ENCODE assay signal across 28 cellular contexts in the genomic region with DNA sequence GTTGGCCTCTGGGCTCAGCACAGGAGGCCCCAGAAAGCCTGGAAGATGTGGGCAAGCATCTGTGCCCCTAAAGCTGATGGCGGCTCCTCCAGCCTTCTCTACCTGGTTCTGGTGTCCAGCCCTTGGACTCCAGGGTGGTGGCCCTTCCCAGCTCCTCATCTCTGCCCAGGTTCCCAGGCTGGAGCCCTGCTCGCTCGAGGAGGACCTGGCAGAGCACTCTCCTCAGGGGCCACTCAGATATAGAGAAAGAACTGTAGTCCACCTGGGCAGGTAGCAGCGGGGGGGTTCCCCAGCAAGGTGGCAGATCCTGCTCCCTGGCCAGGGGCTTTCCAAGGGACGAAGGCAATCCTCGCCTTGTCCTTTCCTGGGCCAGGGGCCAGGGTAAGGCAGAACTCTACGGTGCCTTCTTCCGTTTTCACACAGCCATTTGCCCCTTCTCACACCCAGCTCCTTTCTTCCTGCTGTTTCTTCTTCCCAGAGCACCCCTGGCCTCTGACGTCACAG. TPM values are rescaled to one million over a fixed set of nuclear protein-coding genes. Genes with fewer than 3 reads are reported as not detected.
"Had no signal": no experiment of that assay in that cellular context is flagged by ENCODE, and none has a peak within 500 bp of the region (broad histone marks: within the 10 kb centered on the region; RNA-seq: fewer than 3 reads in every experiment).

No MANE protein-coding gene starts in this region.

- H3K4me3 ChIP-seq: gastroesophageal sphincter, hepatocyte, left ventricle myocardium inferior, lung, ovary, prostate gland, skin epidermis, stomach, thyroid gland had no signal

- H3K4me1 ChIP-seq: gastroesophageal sphincter, left ventricle myocardium inferior, prostate gland, stomach had no signal

- H3K4me2 ChIP-seq: hepatocyte had no signal

- H3K27ac Mint-ChIP-seq: activated B cell treated with CpG ODN at 0.5 μM for 24 hours; activated CD4-positive, alpha-beta T cell treated with anti-CD3 and anti-CD28 coated beads for 36 hours; activated CD8-positive, alpha-beta memory T cell treated with anti-CD3 and anti-CD28 coated beads, Interleukin-2, amount 10 ng/mL, durations not matched to agents 7 days and 5 days; activated CD8-positive, alpha-beta T cell treated with anti-CD3 and anti-CD28 coated beads, Interleukin-2, amount 10 ng/mL, durations not matched to agents 7 days and 5 days; dendritic cell treated with granulocyte-macrophage colony-stimulating factor and Interleukin-4, amounts not matched to agents 40 ng/mL and 50 ng/mL, for 4 days; stimulated activated memory B cell treated with anti-CD40 and anti-IgM and Interleukin-4, amounts not matched to agents 10 μg/mL and 1 μg/mL and 100 μg/mL, for 72 hours; T-helper 2 cell treated with Interferon-gamma antibody and Interleukin-4, amounts not matched to agents 5 μg/mL and 100 μg/mL, for 36 hours had no signal

- ATAC-seq: activated CD4-positive, alpha-beta T cell treated with anti-CD3 and anti-CD28 coated beads for 36 hours; activated CD8-positive, alpha-beta memory T cell treated with anti-CD3 and anti-CD28 coated beads, Interleukin-2, amount 10 ng/mL, durations not matched to agents 7 days and 5 days; activated CD8-positive, alpha-beta T cell treated with anti-CD3 and anti-CD28 coated beads, Interleukin-2, amount 10 ng/mL, durations not matched to agents 7 days and 5 days; gastroesophageal sphincter; sciatic nerve; stimulated activated memory B cell treated with anti-CD40 and anti-IgM and Interleukin-4, amounts not matched to agents 10 μg/mL and 1 μg/mL and 100 μg/mL, for 72 hours had no signal

- H3K27me3 ChIP-seq: gastroesophageal sphincter, hepatocyte, neutrophil, ovary, stomach, thyroid gland had no signal

- H3K27ac ChIP-seq: gastroesophageal sphincter, hepatocyte, left ventricle myocardium inferior, neutrophil, ovary, prostate gland, stomach, thyroid gland had no signal

- H3K79me2 ChIP-seq: hepatocyte had no signal

- H2AFZ ChIP-seq: hepatocyte had no signal

- H3K9me3 ChIP-seq: gastroesophageal sphincter, left ventricle myocardium inferior, neutrophil, ovary, prostate gland, stomach, thyroid gland had no signal

- H3K4me1 Mint-ChIP-seq: activated CD8-positive, alpha-beta memory T cell treated with anti-CD3 and anti-CD28 coated beads, Interleukin-2, amount 10 ng/mL, durations not matched to agents 7 days and 5 days had no signal

- H3K4me3 Mint-ChIP-seq: activated B cell treated with CpG ODN at 0.5 μM for 24 hours; activated CD4-positive, alpha-beta T cell treated with anti-CD3 and anti-CD28 coated beads for 36 hours; activated CD8-positive, alpha-beta memory T cell treated with anti-CD3 and anti-CD28 coated beads, Interleukin-2, amount 10 ng/mL, durations not matched to agents 7 days and 5 days; activated CD8-positive, alpha-beta T cell treated with anti-CD3 and anti-CD28 coated beads, Interleukin-2, amount 10 ng/mL, durations not matched to agents 7 days and 5 days; central memory CD8-positive, alpha-beta T cell; dendritic cell treated with granulocyte-macrophage colony-stimulating factor and Interleukin-4, amounts not matched to agents 40 ng/mL and 50 ng/mL, for 4 days; nephron; stimulated activated memory B cell treated with anti-CD40 and anti-IgM and Interleukin-4, amounts not matched to agents 10 μg/mL and 1 μg/mL and 100 μg/mL, for 72 hours; T-helper 2 cell treated with Interferon-gamma antibody and Interleukin-4, amounts not matched to agents 5 μg/mL and 100 μg/mL, for 36 hours had no signal

- DNase-seq: activated B cell treated with CpG ODN at 0.5 μM for 24 hours; activated CD4-positive, alpha-beta T cell treated with anti-CD3 and anti-CD28 coated beads for 36 hours; activated CD8-positive, alpha-beta memory T cell treated with anti-CD3 and anti-CD28 coated beads, Interleukin-2, amount 10 ng/mL, durations not matched to agents 7 days and 5 days; activated CD8-positive, alpha-beta T cell treated with anti-CD3 and anti-CD28 coated beads, Interleukin-2, amount 10 ng/mL, durations not matched to agents 7 days and 5 days; activated gamma-delta T cell; activated naive CD4-positive, alpha-beta T cell treated with anti-CD3 and anti-CD28 coated beads, Interleukin-2, amount 50 U/mL, for 16 hours; islet precursor cell; left ventricle myocardium inferior; retina; stimulated activated CD4-positive, alpha-beta T cell treated with anti-CD3 and anti-CD28 coated beads, Interleukin-4, amount 100 ng/mL, for 24 hours; stomach; T-helper 1 cell; thyroid gland had no signal

- H3K27me3 Mint-ChIP-seq: activated B cell treated with CpG ODN at 0.5 μM for 24 hours; activated CD4-positive, alpha-beta T cell treated with anti-CD3 and anti-CD28 coated beads for 36 hours; activated CD8-positive, alpha-beta memory T cell treated with anti-CD3 and anti-CD28 coated beads, Interleukin-2, amount 10 ng/mL, durations not matched to agents 7 days and 5 days; central memory CD8-positive, alpha-beta T cell; stimulated activated memory B cell treated with anti-CD40 and anti-IgM and Interleukin-4, amounts not matched to agents 10 μg/mL and 1 μg/mL and 100 μg/mL, for 72 hours had no signal

- H3K36me3 ChIP-seq: ovary, prostate gland, thyroid gland had no signal

- FAIRE-seq: bronchial epithelial cell had no signal

- H3K9me3 Mint-ChIP-seq: activated B cell treated with CpG ODN at 0.5 μM for 24 hours; central memory CD8-positive, alpha-beta T cell; dendritic cell treated with granulocyte-macrophage colony-stimulating factor and Interleukin-4, amounts not matched to agents 40 ng/mL and 50 ng/mL, for 4 days; nephron; stimulated activated memory B cell treated with anti-CD40 and anti-IgM and Interleukin-4, amounts not matched to agents 10 μg/mL and 1 μg/mL and 100 μg/mL, for 72 hours; T-helper 2 cell treated with Interferon-gamma antibody and Interleukin-4, amounts not matched to agents 5 μg/mL and 100 μg/mL, for 36 hours had no signal

RNA-seq across cellular contexts. Expression of gene WNT4, which starts 18.9 kb away (rescaled TPM):
- total RNA-seq: activated CD4-positive, alpha-beta T cell treated with anti-CD3 and anti-CD28 coated beads for 36 hours; activated CD8-positive, alpha-beta memory T cell treated with anti-CD3 and anti-CD28 coated beads, Interleukin-2, amount 10 ng/mL, durations not matched to agents 7 days and 5 days; activated CD8-positive, alpha-beta T cell treated with anti-CD3 and anti-CD28 coated beads, Interleukin-2, amount 10 ng/mL, durations not matched to agents 7 days and 5 days; left ventricle myocardium inferior had no signal
- polyA plus RNA-seq: fibroblast of lung had no signal
